Comparison of ENCODE assay signal across 13 cellular contexts in genomic region chr11:4068962-4069361, GRCh38. TPM values are rescaled to one million over a fixed set of nuclear protein-coding genes. Genes with fewer than 3 reads are reported as not detected.
DNase-seq lines count a peak whose midpoint lies in the region; ATAC-seq and TF ChIP-seq lines count a peak whose summit lies in the region.
"Had no signal": no experiment of that assay in that cellular context is flagged by ENCODE, and none has a peak within 500 bp of the region (broad histone marks: within the 10 kb centered on the region; RNA-seq: fewer than 3 reads in every experiment).

No MANE protein-coding gene starts in this region.

- H3K9me2 ChIP-seq in OCI-LY7 (ENCODE audit: insufficient read depth, low read length) = no peaks in the 10 kb centered on the region

- DNase-seq in activated T-cell treated with anti-CD3 and anti-CD28 coated beads, Interleukin-2, amount 50 U/mL, for 24 hours = no peak
- DNase-seq in activated T-cell treated with anti-CD3 and anti-CD28 coated beads for 4 hours (no peak), OCI-LY7 (ENCODE audit: low spot score) (peak; percentile 25), dermis blood vessel endothelial cell (no peak), SW 1271 (lab: John Stamatoyannopoulos, UW) (no peak)
- no peak for DNase-seq in stimulated activated naive B cell treated with anti-CD40 and anti-IgM and Interleukin-4, amounts not matched to agents 10 μg/mL and 1 μg/mL and 100 μg/mL, for 72 hours
- DNase-seq: activated CD4-positive, alpha-beta T cell treated with anti-CD3 and anti-CD28 coated beads, Interleukin-2, amount 50 U/mL, for 1 hour; colonic mucosa; lower lobe of right lung; NCI-H2171 treated with DMSO at 0.1 percent for 48 hours; NK-92 treated with Interleukin-12 subunit alpha and Interleukin-12 subunit beta, amount 100 ng/mL, for 24 hours had no signal

- no peaks in the 10 kb centered on the region for H3K79me2 ChIP-seq in OCI-LY7 (ENCODE audit: insufficient read depth, low read depth, low read length)

- no peak overlapping the region for H2AFZ ChIP-seq in OCI-LY7 (ENCODE audit: low read length)

- H3K4me3 Mint-ChIP-seq in activated T-cell treated with anti-CD3 and anti-CD28 coated beads, Interleukin-2, amount 50 U/mL, for 24 hours = no peak overlapping the region
- no peak overlapping the region for H3K4me3 Mint-ChIP-seq in dendritic cell treated with granulocyte-macrophage colony-stimulating factor and Interleukin-4, amounts not matched to agents 40 ng/mL and 50 ng/mL, for 4 days
- H3K4me3 Mint-ChIP-seq in stimulated activated naive B cell treated with anti-CD40 and anti-IgM and Interleukin-4, amounts not matched to agents 10 μg/mL and 1 μg/mL and 100 μg/mL, for 72 hours = no peak overlapping the region

- no peak for ATAC-seq in stimulated activated naive B cell treated with anti-CD40 and anti-IgM and Interleukin-4, amounts not matched to agents 10 μg/mL and 1 μg/mL and 100 μg/mL, for 72 hours (replicated peaks)
- ATAC-seq in HG02884 (IDR thresholded peaks at IDR 0.05; ENCODE audit: unreplicated experiment) = no peak
- ATAC-seq: lower lobe of right lung had no signal

- H3K9me3 Mint-ChIP-seq in activated T-cell treated with anti-CD3 and anti-CD28 coated beads, Interleukin-2, amount 50 U/mL, for 24 hours = no peaks in the 10 kb centered on the region
- H3K9me3 Mint-ChIP-seq in dendritic cell treated with granulocyte-macrophage colony-stimulating factor and Interleukin-4, amounts not matched to agents 40 ng/mL and 50 ng/mL, for 4 days = no peaks in the 10 kb centered on the region
- H3K9me3 Mint-ChIP-seq in stimulated activated naive B cell treated with anti-CD40 and anti-IgM and Interleukin-4, amounts not matched to agents 10 μg/mL and 1 μg/mL and 100 μg/mL, for 72 hours = no peaks in the 10 kb centered on the region

- no peak overlapping the region for H3K27ac ChIP-seq in OCI-LY7 (ENCODE audit: low read depth, low read length, poor library complexity, severe bottlenecking)
- H3K27ac ChIP-seq: colonic mucosa, lower lobe of right lung had no signal

- peaks cover 45% of the 10 kb centered on the region for H3K36me3 Mint-ChIP-seq in activated T-cell treated with anti-CD3 and anti-CD28 coated beads, Interleukin-2, amount 50 U/mL, for 24 hours (ENCODE audit: low read depth)
- peaks cover 33% of the 10 kb centered on the region for H3K36me3 Mint-ChIP-seq in dendritic cell treated with granulocyte-macrophage colony-stimulating factor and Interleukin-4, amounts not matched to agents 40 ng/mL and 50 ng/mL, for 4 days (ENCODE audit: low read depth)
- H3K36me3 Mint-ChIP-seq in stimulated activated naive B cell treated with anti-CD40 and anti-IgM and Interleukin-4, amounts not matched to agents 10 μg/mL and 1 μg/mL and 100 μg/mL, for 72 hours = peaks cover 26 to 46% of the 10 kb centered on the region in 2 donors

- intact Hi-C loops in OCI-LY7 (cut with micrococcal nuclease; ENCODE audit: unreplicated experiment) = no loop called here
- intact Hi-C loops in dendritic cell treated with granulocyte-macrophage colony-stimulating factor and Interleukin-4, amounts not matched to agents 40 ng/mL and 50 ng/mL, for 4 days (cut with micrococcal nuclease) = no loop called here

- H3K4me1 ChIP-seq in OCI-LY7 (ENCODE audit: insufficient read depth, low read length, poor library complexity, severe bottlenecking) = peaks cover 20% of the 10 kb centered on the region

- peak overlapping the region; percentile 36 for H3K27ac Mint-ChIP-seq in activated T-cell treated with anti-CD3 and anti-CD28 coated beads, Interleukin-2, amount 50 U/mL, for 24 hours
- H3K27ac Mint-ChIP-seq in dendritic cell treated with granulocyte-macrophage colony-stimulating factor and Interleukin-4, amounts not matched to agents 40 ng/mL and 50 ng/mL, for 4 days = peak overlapping the region; percentile 70
- H3K27ac Mint-ChIP-seq in stimulated activated naive B cell treated with anti-CD40 and anti-IgM and Interleukin-4, amounts not matched to agents 10 μg/mL and 1 μg/mL and 100 μg/mL, for 72 hours = peak overlapping the region; percentile 52

- H3K27me3 Mint-ChIP-seq in activated T-cell treated with anti-CD3 and anti-CD28 coated beads, Interleukin-2, amount 50 U/mL, for 24 hours = no peaks in the 10 kb centered on the region
- no peaks in the 10 kb centered on the region for H3K27me3 Mint-ChIP-seq in dendritic cell treated with granulocyte-macrophage colony-stimulating factor and Interleukin-4, amounts not matched to agents 40 ng/mL and 50 ng/mL, for 4 days
- no peaks in the 10 kb centered on the region for H3K27me3 Mint-ChIP-seq in stimulated activated naive B cell treated with anti-CD40 and anti-IgM and Interleukin-4, amounts not matched to agents 10 μg/mL and 1 μg/mL and 100 μg/mL, for 72 hours

- no peaks in the 10 kb centered on the region for H3K9me3 ChIP-seq in OCI-LY7 (ENCODE audit: low read length)
- H3K9me3 ChIP-seq: colonic mucosa, lower lobe of right lung had no signal

- CTCF ChIA-PET in OCI-LY7 (lab: Charles Lee; ENCODE audit: unreplicated experiment) = interaction anchor here (1.8 kb wide), 1 partner anchor 215 kb away, joined by 7 read pairs; no protein-coding TSS in a partner anchor

- H3K4me2 ChIP-seq in OCI-LY7 (ENCODE audit: low read length) = peak overlapping the region; percentile 8; the same call in 1 of the 2 replicates

- H4K20me1 ChIP-seq in OCI-LY7 (ENCODE audit: insufficient read depth, low read length) = no peaks in the 10 kb centered on the region

- BruUV-seq in OCI-LY7 (replicated peaks; lab: Mats Ljungman, UMichigan) = no TSS peak

- POLR2A ChIA-PET in OCI-LY7 (lab: Charles Lee) = interaction anchor here (1.1 to 1.2 kb wide), 2 partner anchors 12 to 214 kb away, joined by 3 read pairs; no protein-coding TSS in a partner anchor

- peaks cover 76% of the 10 kb centered on the region for H3K4me1 Mint-ChIP-seq in activated T-cell treated with anti-CD3 and anti-CD28 coated beads, Interleukin-2, amount 50 U/mL, for 24 hours (ENCODE audit: low read depth)
- peaks cover 57% of the 10 kb centered on the region for H3K4me1 Mint-ChIP-seq in dendritic cell treated with granulocyte-macrophage colony-stimulating factor and Interleukin-4, amounts not matched to agents 40 ng/mL and 50 ng/mL, for 4 days (ENCODE audit: low read depth)
- H3K4me1 Mint-ChIP-seq in stimulated activated naive B cell treated with anti-CD40 and anti-IgM and Interleukin-4, amounts not matched to agents 10 μg/mL and 1 μg/mL and 100 μg/mL, for 72 hours = peaks cover 39 to 74% of the 10 kb centered on the region in 2 donors

- TF ChIP-seq CTCF in OCI-LY7 (conservative IDR thresholded peaks at IDR 0.05; ENCODE audit: low read length) = no peak

- H3K4me3 ChIP-seq in OCI-LY7 (ENCODE audit: low read depth, low read length, poor library complexity, severe bottlenecking) = no peak overlapping the region
- H3K4me3 ChIP-seq: colonic mucosa, lower lobe of right lung had no signal

- no peaks in the 10 kb centered on the region; the same call in 1 of the 2 replicates for H3K36me3 ChIP-seq in OCI-LY7 (ENCODE audit: insufficient read depth, low read length)
- H3K36me3 ChIP-seq: colonic mucosa had no signal

RNA-seq across cellular contexts. Expression of gene RRM1, which starts 25.6 kb away (rescaled TPM):
- 122 and 123 TPM in 2 replicates for total RNA-seq in OCI-LY7 (2014; rRNA removed; shearing (Covaris generic))
- total RNA-seq in OCI-LY7 (2022) = 162 and 163 TPM in 2 replicates
- total RNA-seq in dermis blood vessel endothelial cell = 68.8 and 173 TPM in 2 replicates
